Comparison of ENCODE assay signal across 8 cellular contexts in the genomic region with DNA sequence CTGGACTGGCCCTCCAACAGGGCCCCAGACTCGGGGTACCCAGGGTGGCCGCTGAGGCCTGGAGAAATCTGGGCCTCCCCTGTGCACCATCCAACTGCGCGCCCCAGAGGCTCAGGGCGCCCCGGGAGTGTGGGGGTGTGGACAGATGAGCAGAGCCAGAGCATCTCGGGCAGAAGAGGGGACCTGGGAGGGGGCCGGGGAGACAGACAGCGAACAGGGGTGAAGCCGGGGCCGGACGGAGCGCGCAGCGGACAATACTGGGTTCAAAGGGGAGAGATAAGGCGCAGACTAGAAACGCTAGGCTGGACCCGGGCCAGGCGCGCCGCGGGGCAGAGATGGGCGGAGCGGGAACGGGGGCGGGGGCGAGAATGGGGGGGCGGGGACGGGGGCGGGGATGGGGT. TPM values are rescaled to one million over a fixed set of nuclear protein-coding genes. Genes with fewer than 3 reads are reported as not detected.
DNase-seq lines count a peak whose midpoint lies in the region; ATAC-seq and TF ChIP-seq lines count a peak whose summit lies in the region.

No MANE protein-coding gene starts in this region.

- H3K27ac ChIP-seq in IMR-90 (ENCODE audit: insufficient read depth, low read length), result no peak overlapping the region
- no peak overlapping the region for H3K27ac ChIP-seq in aorta (ENCODE audit: low read depth in 1 of 2, low read length in 2 of 2)

- TF ChIP-seq CTCF in IMR-90 (conservative IDR thresholded peaks at IDR 0.05; ENCODE audit: low read depth, low read length), result no peak
- no peak for TF ChIP-seq CTCF in choroid plexus epithelial cell (conservative IDR thresholded peaks at IDR 0.05; ENCODE audit: low read depth, low read length)

- no peak overlapping the region for H2BK15ac ChIP-seq in IMR-90 (ENCODE audit: low read depth, low read length)

- H3K4me1 ChIP-seq in IMR-90 (ENCODE audit: control insufficient read depth, insufficient read depth, low read length) (peaks cover 4% of the 10 kb centered on the region; the same call in 1 of the 2 replicates), aorta (ENCODE audit: control insufficient read depth in 1 of 2, insufficient read depth in 2 of 2, low read length in 2 of 2) (no peaks in the 10 kb centered on the region)

- no peak for TF ChIP-seq RAD21 in IMR-90 (IDR thresholded peaks at IDR 0.05; ENCODE audit: low read length)

- peak overlapping the region; percentile 75 for H3K4me3 Mint-ChIP-seq in activated CD4-positive, alpha-beta T cell treated with anti-CD3 and anti-CD28 coated beads, Interleukin-2, amount 10 ng/mL, durations not matched to agents 7 days and 5 days

- no peak overlapping the region for H2AK5ac ChIP-seq in IMR-90 (ENCODE audit: low read depth, low read length)

- no peak overlapping the region for H3K23ac ChIP-seq in IMR-90 (ENCODE audit: low read depth, low read length)

- WGBS in IMR-90 (ENCODE audit: extremely low coverage in 2 of 2, insufficient read length in 1 of 2), 2 experiments, result 5% methylated on average over 4 of the region's 30 CpGs; no CpG with 5 or more reads in 1 of the 2 experiments
- 2 to 6% methylated on average over 10 to 27 of the region's 30 CpGs for WGBS in aorta, 2 donors

- CTCF ChIA-PET in activated CD4-positive, alpha-beta T cell treated with anti-CD3 and anti-CD28 coated beads, Interleukin-2, amount 10 ng/mL, durations not matched to agents 7 days and 5 days (lab: Charles Lee), result interaction anchor here (0.6 kb wide), 1 partner anchor 37 kb away, joined by 4 read pairs; no protein-coding TSS in a partner anchor
- CTCF ChIA-PET in IMR-90 (lab: Yijun Ruan, JAX), result interaction anchor here (0.6 kb wide), 1 partner anchor 266 kb away, joined by 6 read pairs; no protein-coding TSS in a partner anchor

- ATAC-seq in IMR-90 (ENCODE audit: low read depth) (peak; percentile 14), aorta (ENCODE audit: low FRiP score) (peak; percentile 76), HG02798 (IDR thresholded peaks at IDR 0.05; ENCODE audit: poor library complexity, unreplicated experiment) (no peak), GM21515 (IDR thresholded peaks at IDR 0.05; ENCODE audit: unreplicated experiment) (no peak)

- H3K36me3 ChIP-seq in IMR-90 (ENCODE audit: control insufficient read depth, insufficient read depth, low read length) (no peaks in the 10 kb centered on the region), aorta (ENCODE audit: control insufficient read depth in 1 of 2, insufficient read depth in 2 of 2, low read length in 1 of 2) (no peaks in the 10 kb centered on the region)

- no peak overlapping the region for H2BK5ac ChIP-seq in IMR-90 (ENCODE audit: low read depth, low read length, poor library complexity, severe bottlenecking)

- no peaks in the 10 kb centered on the region for H3K9me1 ChIP-seq in IMR-90 (ENCODE audit: insufficient read depth, low read length)

- H2AK9ac ChIP-seq in IMR-90 (replicated peaks; ENCODE audit: low read depth, low read length, poor library complexity), result no peak overlapping the region

- H4K91ac ChIP-seq in IMR-90 (ENCODE audit: insufficient read depth, low read depth, low read length), result no peak overlapping the region

- peak overlapping the region; percentile 53 for H2AFZ ChIP-seq in IMR-90 (replicated peaks; ENCODE audit: low read length, poor library complexity)

- no peak overlapping the region for H3K56ac ChIP-seq in IMR-90 (ENCODE audit: extremely low read depth, insufficient read depth, low read length)

- POLR2A ChIA-PET in activated CD4-positive, alpha-beta T cell treated with anti-CD3 and anti-CD28 coated beads, Interleukin-2, amount 10 ng/mL, durations not matched to agents 7 days and 5 days (lab: Charles Lee), result no interaction called here
- POLR2A ChIA-PET in IMR-90 (lab: Charles Lee; ENCODE audit: unreplicated experiment), result no interaction called here

- H3K4me1 Mint-ChIP-seq in activated CD4-positive, alpha-beta T cell treated with anti-CD3 and anti-CD28 coated beads, Interleukin-2, amount 10 ng/mL, durations not matched to agents 7 days and 5 days, result peaks cover 36% of the 10 kb centered on the region

- no peaks in the 10 kb centered on the region; a peak in 1 of 4 replicates for H3K79me1 ChIP-seq in IMR-90 (ENCODE audit: low read depth in 1 of 2, low read length in 2 of 2)

- H4K8ac ChIP-seq in IMR-90 (ENCODE audit: low read depth in 2 of 2, low read length in 2 of 2), result peak overlapping the region in 1 of 2 experiments; percentile 25; a peak in 1 of 4 replicates

- H3K36me3 Mint-ChIP-seq in activated CD4-positive, alpha-beta T cell treated with anti-CD3 and anti-CD28 coated beads, Interleukin-2, amount 10 ng/mL, durations not matched to agents 7 days and 5 days (ENCODE audit: low read depth), result peaks cover 4% of the 10 kb centered on the region

- BruUV-seq in IMR-90 (replicated peaks; lab: Mats Ljungman, UMichigan), result no TSS peak

- intact Hi-C loops in IMR-90 (cut with micrococcal nuclease), result no loop called here
- intact Hi-C loops in aorta (cut with DNase I), result loop anchor here in 1 of 2 donors (5.0 kb wide), 1 partner anchor 44 kb away; no protein-coding TSS in a partner anchor

- DNase-seq in activated CD4-positive, alpha-beta T cell treated with anti-CD3 and anti-CD28 coated beads, Interleukin-2, amount 10 ng/mL, durations not matched to agents 7 days and 5 days, result no peak
- no peak for DNase-seq in activated CD4-positive, alpha-beta T cell treated with anti-CD3 and anti-CD28 coated beads for 4 hours
- DNase-seq in IMR-90, result no peak
- no peak for DNase-seq in choroid plexus epithelial cell (ENCODE audit: low read depth)
- DNase-seq in mucosa of gallbladder (ENCODE audit: low spot score), result peak; percentile 39
- no peak for DNase-seq in aorta

- peaks cover 2% of the 10 kb centered on the region for H3K27me3 Mint-ChIP-seq in activated CD4-positive, alpha-beta T cell treated with anti-CD3 and anti-CD28 coated beads, Interleukin-2, amount 10 ng/mL, durations not matched to agents 7 days and 5 days

- in situ Hi-C loops in IMR-90 (cut with MboI; ENCODE audit: low sequenced_read_pairs), result no loop called here

- no peak for TF ChIP-seq POLR2A in IMR-90 (IDR thresholded peaks at IDR 0.05; ENCODE audit: low read depth, low read length)

- H2BK120ac ChIP-seq in IMR-90 (ENCODE audit: low read depth, low read length), result no peak overlapping the region

- H3K4ac ChIP-seq in IMR-90 (ENCODE audit: low read depth, low read length), result no peak overlapping the region

- peak overlapping the region; percentile 42; the same call in 1 of the 2 replicates for H3K9ac ChIP-seq in IMR-90 (ENCODE audit: low read depth, low read length)

- no peak overlapping the region for H2BK20ac ChIP-seq in IMR-90 (ENCODE audit: low read depth, low read length)

- no peak overlapping the region; the same call in 1 of the 2 replicates for H4K5ac ChIP-seq in IMR-90 (ENCODE audit: low read depth, low read length)

- peak overlapping the region; percentile 68; the same call in 1 of the 2 replicates for H3K4me2 ChIP-seq in IMR-90 (ENCODE audit: low read depth, low read length)

- peak overlapping the region; percentile 16; the same call in 1 of the 2 replicates for H3K18ac ChIP-seq in IMR-90 (ENCODE audit: low read depth, low read length)

- H3K14ac ChIP-seq in IMR-90 (replicated peaks; ENCODE audit: low read depth, low read length), result no peak overlapping the region

- peaks cover 16% of the 10 kb centered on the region for H3K27me3 ChIP-seq in IMR-90 (ENCODE audit: control insufficient read depth, insufficient read depth, low read length)
- no peaks in the 10 kb centered on the region for H3K27me3 ChIP-seq in aorta (ENCODE audit: control insufficient read depth in 1 of 2, insufficient read depth in 2 of 2, low read length in 1 of 2)

- no peaks in the 10 kb centered on the region for H3K9me3 ChIP-seq in IMR-90 (ENCODE audit: control insufficient read depth, insufficient read depth, low read length)
- no peaks in the 10 kb centered on the region for H3K9me3 ChIP-seq in aorta (ENCODE audit: control insufficient read depth, low read length)

- peak overlapping the region; percentile 82 for H3K27ac Mint-ChIP-seq in activated CD4-positive, alpha-beta T cell treated with anti-CD3 and anti-CD28 coated beads, Interleukin-2, amount 10 ng/mL, durations not matched to agents 7 days and 5 days

- H3K9me3 Mint-ChIP-seq in activated CD4-positive, alpha-beta T cell treated with anti-CD3 and anti-CD28 coated beads, Interleukin-2, amount 10 ng/mL, durations not matched to agents 7 days and 5 days, result no peaks in the 10 kb centered on the region

- dilution Hi-C loops in IMR-90 (cut with HindIII; ENCODE audit: low sequenced_read_pairs, unreplicated experiment), result no loop called here

- H4K20me1 ChIP-seq in IMR-90 (ENCODE audit: insufficient read depth, low read length), result no peaks in the 10 kb centered on the region

- peak overlapping the region; percentile 42 for H3K4me3 ChIP-seq in IMR-90 (ENCODE audit: insufficient read depth, low read depth, low read length)
- peak overlapping the region; percentile 59 for H3K4me3 ChIP-seq in choroid plexus epithelial cell (ENCODE audit: low read depth, low read length)
- peak overlapping the region; percentile 85 to 89 for H3K4me3 ChIP-seq in aorta (ENCODE audit: low read length in 2 of 2)

TF ChIP-seq in IMR-90, 13 proteins besides CTCF, POLR2A, EP300 and RAD21:
- TF ChIP-seq MAFK (IDR thresholded peaks at IDR 0.05; ENCODE audit: low read depth, low read length), result no peak

RNA-seq across cellular contexts. Expression of a gene that starts 0.5 kb away (rescaled TPM):
- total RNA-seq in activated CD4-positive, alpha-beta T cell treated with anti-CD3 and anti-CD28 coated beads, Interleukin-2, amount 10 ng/mL, durations not matched to agents 7 days and 5 days, result 10 to 100 TPM; 26.7 to 33.1 TPM
- total RNA-seq in IMR-90 (2012; rRNA removed) (3.2 and 3.9 TPM in 2 replicates), mucosa of gallbladder (20.7 TPM), aorta (10 to 100 TPM; 23.6 to 33.7 TPM)
- polyA plus RNA-seq in IMR-90 (2012; rRNA removed) (5.5 and 5.7 TPM in 2 replicates), aorta (10 to 100 TPM; 14.4 to 25.2 TPM)
- 5.6 and 7.9 TPM in 2 replicates for polyA plus RNA-seq in IMR-90 (2012; cell fraction: cytosol; rRNA removed)
- 4.6 and 5.2 TPM in 2 replicates for polyA plus RNA-seq in IMR-90 (2012; cell fraction: nucleus; rRNA removed; ENCODE audit: low replicate concordance)

RNA-seq across cellular contexts. Expression of a gene that starts 59.3 kb away (rescaled TPM):
- total RNA-seq in activated CD4-positive, alpha-beta T cell treated with anti-CD3 and anti-CD28 coated beads, Interleukin-2, amount 10 ng/mL, durations not matched to agents 7 days and 5 days, result not detected
- not detected in 2 replicates for total RNA-seq in IMR-90 (2012; rRNA removed)
- polyA plus RNA-seq in IMR-90 (2012; rRNA removed), result not detected in 2 replicates
- not detected in 2 replicates for polyA plus RNA-seq in IMR-90 (2012; cell fraction: cytosol; rRNA removed)
- polyA plus RNA-seq in IMR-90 (2012; cell fraction: nucleus; rRNA removed; ENCODE audit: low replicate concordance), result under 0.01 and 0.22 TPM in 2 replicates
- 0.09 TPM for total RNA-seq in mucosa of gallbladder
- not detected for total RNA-seq in aorta
- not detected for polyA plus RNA-seq in aorta

Comparison
In these comparisons a context has a peak if more than half of its experiments do, and no peak if none do; other contexts are left out.
1. ATAC-seq: peak in IMR-90 (single experiment) and aorta (single experiment); none in HG02798 (single experiment) and GM21515 (single experiment).
2. Peak in every context shown above with its lines, with median percentiles within 50 percentile points of each other: H3K4me3 ChIP-seq.